Comparison of ENCODE assay signal across 29 cellular contexts in the genomic region with DNA sequence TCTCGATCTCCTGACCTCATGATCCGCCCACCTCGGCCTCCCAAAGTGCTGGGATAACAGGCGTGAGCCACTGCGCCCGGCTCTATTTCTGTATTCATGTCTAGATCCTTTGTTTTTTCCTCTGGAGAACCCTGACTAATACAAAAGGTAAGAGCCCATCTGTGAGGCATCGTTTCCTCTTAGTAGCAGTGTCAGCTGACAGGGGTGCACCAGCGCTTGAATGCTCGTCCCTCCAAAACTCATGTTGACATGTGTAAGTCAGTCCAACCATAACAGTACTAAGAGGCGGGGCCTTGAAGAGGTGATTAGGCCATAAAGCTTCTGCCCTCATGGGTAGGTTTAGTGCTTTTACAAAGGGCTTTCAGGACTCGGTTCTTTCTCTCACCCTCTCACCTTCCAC.
"Had no signal": no experiment of that assay in that cellular context is flagged by ENCODE, and none has a peak within 500 bp of the region (broad histone marks: within the 10 kb centered on the region; RNA-seq: fewer than 3 reads in every experiment).

No MANE protein-coding gene starts in this region.

- ATAC-seq: activated CD8-positive, alpha-beta T cell treated with anti-CD3 and anti-CD28 coated beads, Interleukin-2, amount 10 ng/mL, durations not matched to agents 7 days and 5 days; activated naive CD4-positive, alpha-beta T cell treated with anti-CD3 and anti-CD28 coated beads, Interleukin-2, amount 50 U/mL, for 72 hours; activated naive CD8-positive, alpha-beta T cell treated with anti-CD3 and anti-CD28 coated beads, Interleukin-2, amount 50 U/mL, for 24 hours; body of pancreas; PC-3; SK-N-SH treated with all-trans-retinoic acid at 6 μM for 48 hours; T-helper 17 cell had no signal

- H3K27ac ChIP-seq: ascending aorta, body of pancreas, SJSA1 had no signal

- H3K9me3 ChIP-seq: ascending aorta, body of pancreas, MG63, SJSA1 had no signal

- H3K4me3 ChIP-seq: ascending aorta, body of pancreas, MG63, SJSA1 had no signal

- DNase-seq: activated CD4-positive, alpha-beta T cell treated with anti-CD3 and anti-CD28 coated beads for 48 hours; activated CD4-positive, alpha-beta T cell treated with anti-CD3 and anti-CD28 coated beads, Interleukin-2, amount 50 U/mL, for 4 hours; activated CD4-positive, CD25-positive, alpha-beta regulatory T cell treated with anti-CD3 and anti-CD28 coated beads, Interleukin-2, amount 50 U/mL, for 72 hours; activated CD8-positive, alpha-beta memory T cell treated with anti-CD3 and anti-CD28 coated beads, Interleukin-2, amount 50 U/mL, for 48 hours; activated CD8-positive, alpha-beta T cell treated with anti-CD3 and anti-CD28 coated beads, Interleukin-2, amount 10 ng/mL, durations not matched to agents 7 days and 5 days; activated effector memory CD4-positive, alpha-beta T cell treated with anti-CD3 and anti-CD28 coated beads, Interleukin-2, amount 50 U/mL, for 16 hours; activated naive CD4-positive, alpha-beta T cell treated with Interleukin-2 at 50 U/mL for 16 hours; activated naive CD8-positive, alpha-beta T cell treated with anti-CD3 and anti-CD28 coated beads, Interleukin-2, amount 50 U/mL, for 24 hours; activated T-cell treated with anti-CD3 and anti-CD28 coated beads, Interleukin-2, amount 50 U/mL, for 1 hour; amniotic stem cell; body of pancreas; cortex of kidney; MG63; MV-4-11; NCI-H1092 treated with DMSO at 0.1 percent for 48 hours; NCI-H1417 treated with DMSO at 0.1 percent for 48 hours; NCI-H1694; NCI-H2107; NCI-H446 treated with DMSO at 0.1 percent for 48 hours; NCI-H69; PC-3; SHP77; SW 1271; T-helper 17 cell; T-helper 9 cell had no signal

- H3K4me1 ChIP-seq: ascending aorta, body of pancreas, SJSA1 had no signal

- H3K27me3 ChIP-seq: ascending aorta, SJSA1 had no signal
